Comparison of ENCODE assay signal across 15 cellular contexts in genomic region chr1:76068953-76069561, GRCh38. TPM values are rescaled to one million over a fixed set of nuclear protein-coding genes. Genes with fewer than 3 reads are reported as not detected.
DNase-seq lines count a peak whose midpoint lies in the region; ATAC-seq, FAIRE-seq and TF ChIP-seq lines count a peak whose summit lies in the region.
"Had no signal": no experiment of that assay in that cellular context is flagged by ENCODE, and none has a peak within 500 bp of the region (broad histone marks: within the 10 kb centered on the region; RNA-seq: fewer than 3 reads in every experiment).

No MANE protein-coding gene starts in this region.

- H3K27me3 ChIP-seq in heart left ventricle (no peaks in the 10 kb centered on the region), keratinocyte (ENCODE audit: control insufficient read depth, extremely low read depth, insufficient read depth, low read length) (no peaks in the 10 kb centered on the region), uterus (no peaks in the 10 kb centered on the region)
- H3K27me3 ChIP-seq: MG63 had no signal

- H3K27ac ChIP-seq in heart left ventricle (peak overlapping the region in 10 of 12 donors; percentile 19 to 62 (median 36)), keratinocyte (ENCODE audit: control insufficient read depth, insufficient read depth, low read length) (no peak overlapping the region), uterus (peak overlapping the region; percentile 30 to 35)
- H3K27ac ChIP-seq: lower lobe of right lung had no signal

- H3K4me3 ChIP-seq in heart left ventricle (no peak overlapping the region), keratinocyte (ENCODE audit: control insufficient read depth in 2 of 3, extremely low read depth in 1 of 3, insufficient read depth in 2 of 3, low read depth in 1 of 3, low read length in 3 of 3) (no peak overlapping the region), uterus (no peak overlapping the region)
- H3K4me3 ChIP-seq: lower lobe of right lung, MG63 had no signal

- WGBS in heart left ventricle, 4 donors = 53 to 57% (median 55%) methylated on average over 3 of the region's 3 CpGs

- H3K9me1 ChIP-seq in keratinocyte (ENCODE audit: control insufficient read depth, extremely low read depth, insufficient read depth, low read length) = no peaks in the 10 kb centered on the region

- TF ChIP-seq CTCF in heart left ventricle (IDR thresholded peaks at IDR 0.05) = no peak
- TF ChIP-seq CTCF in keratinocyte (optimal IDR thresholded peaks at IDR 0.05 in 1 of 3, IDR thresholded peaks at IDR 0.05 in 1 of 3, conservative IDR thresholded peaks at IDR 0.05 in 1 of 3; ENCODE audit: extremely low read depth in 1 of 3, insufficient read depth in 2 of 3, low read length in 3 of 3) = no peak
- no peak for TF ChIP-seq CTCF in uterus (IDR thresholded peaks at IDR 0.05)

- intact Hi-C loops in heart left ventricle (cut with DNase I) = no loop called here
- intact Hi-C loops in Right ventricle myocardium inferior (cut with DNase I) = no loop called here
- intact Hi-C loops in uterus (cut with DNase I; ENCODE audit: low total_unique reads) = no loop called here

- peak in 3 of 4 donors; percentile 24 to 48 (median 41) for ATAC-seq in heart left ventricle
- ATAC-seq in Right ventricle myocardium inferior = no peak
- no peak for ATAC-seq in GM21367 (IDR thresholded peaks at IDR 0.05; ENCODE audit: unreplicated experiment)
- ATAC-seq in GM21825 (IDR thresholded peaks at IDR 0.05; ENCODE audit: unreplicated experiment) = no peak
- ATAC-seq: lower lobe of right lung; stimulated activated effector memory CD8-positive, alpha-beta T cell treated with anti-CD3 and anti-CD28 coated beads, Interleukin-12 subunit alpha, Interleukin-12 subunit beta, amount 100 ng/mL, for 72 hours had no signal

- DNase-seq in heart left ventricle = no peak
- DNase-seq in Right ventricle myocardium inferior (ENCODE audit: missing footprints) = no peak
- peak; percentile 50 for DNase-seq in NCI-H748 treated with DMSO at 0.1 percent for 48 hours (lab: John Stamatoyannopoulos, UW)
- no peak for DNase-seq in keratinocyte (ENCODE audit: low read depth, low spot score)
- no peak for DNase-seq in uterus
- no peak for DNase-seq in iPS-NIHi11 (ENCODE audit: low spot score)
- DNase-seq: activated naive CD4-positive, alpha-beta T cell treated with anti-CD3 and anti-CD28 coated beads, Interleukin-2, amount 10 ng/mL, durations not matched to agents 7 days and 5 days; CD4-positive, CD25-positive, alpha-beta regulatory T cell; lower lobe of right lung; MG63; naive B cell; NCI-H1694 treated with DMSO at 0.1 percent for 48 hours had no signal

- peak; percentile 23 for FAIRE-seq in keratinocyte (lab: Jason Lieb, UNC)

- H3K9ac ChIP-seq in keratinocyte (ENCODE audit: control insufficient read depth, extremely low read depth, insufficient read depth, low read length) = no peak overlapping the region

- H3K9me3 ChIP-seq in heart left ventricle = no peaks in the 10 kb centered on the region
- no peaks in the 10 kb centered on the region for H3K9me3 ChIP-seq in keratinocyte (ENCODE audit: control insufficient read depth, low read depth, low read length)
- H3K9me3 ChIP-seq in uterus = no peaks in the 10 kb centered on the region
- H3K9me3 ChIP-seq: lower lobe of right lung, MG63 had no signal

- no peak overlapping the region for H3K4me2 ChIP-seq in keratinocyte (ENCODE audit: control insufficient read depth, extremely low read depth, insufficient read depth, low read depth, low read length)

- H2AFZ ChIP-seq in keratinocyte (ENCODE audit: control insufficient read depth, low read length) = no peak overlapping the region

- TF ChIP-seq POLR2A in heart left ventricle (IDR thresholded peaks at IDR 0.05) (no peak), uterus (IDR thresholded peaks at IDR 0.05) (no peak)

- dilution Hi-C loops in keratinocyte (cut with MboI; ENCODE audit: extremely low pct_ligation_motif_present, low sequenced_read_pairs) = no loop called here

- no peaks in the 10 kb centered on the region for H3K79me2 ChIP-seq in keratinocyte (ENCODE audit: control insufficient read depth, insufficient read depth, low read length)

- H4K20me1 ChIP-seq in keratinocyte (ENCODE audit: control insufficient read depth, extremely low read depth, insufficient read depth, low read length) = no peaks in the 10 kb centered on the region

- H3K36me3 ChIP-seq in heart left ventricle = no peaks in the 10 kb centered on the region
- no peaks in the 10 kb centered on the region for H3K36me3 ChIP-seq in keratinocyte (ENCODE audit: control insufficient read depth in 2 of 2, extremely low read depth in 1 of 2, insufficient read depth in 2 of 2, low read length in 2 of 2)
- no peaks in the 10 kb centered on the region for H3K36me3 ChIP-seq in uterus
- H3K36me3 ChIP-seq: lower lobe of right lung, MG63 had no signal

- H3K4me1 ChIP-seq in heart left ventricle (peaks cover 0 to 22% (median 10%) of the 10 kb centered on the region in 12 donors), keratinocyte (ENCODE audit: control insufficient read depth, extremely low read depth, insufficient read depth, low read length) (peaks cover 11% of the 10 kb centered on the region), uterus (no peaks in the 10 kb centered on the region)

RNA-seq across cellular contexts. Expression of gene ST6GALNAC3, which starts 5.5 kb away (rescaled TPM):
- total RNA-seq in heart left ventricle (1 to 10 TPM; 2.5 to 7.7 (median 4.4) TPM), Right ventricle myocardium inferior (3.9 TPM), uterus (10 to 100 TPM in 3 of 4 donors, 1 to 10 TPM in 1; 6.7 to 43.4 (median 21.1) TPM)
- polyA plus RNA-seq in heart left ventricle (1 to 10 TPM; 2.5 to 5.0 TPM), keratinocyte (0.08 to 0.09 TPM in 2 of 3 replicates, not detected in the other)
- not detected for polyA plus RNA-seq in keratinocyte (2011; ENCODE audit: low read depth)
- polyA plus RNA-seq in keratinocyte (2011; cell fraction: cytosol; rRNA removed) = 0.02 TPM in 1 of 2 replicates, not detected in the other
- polyA plus RNA-seq in keratinocyte (2011; cell fraction: nucleus; rRNA removed) = 0.01 TPM in 2 replicates
- polyA plus RNA-seq in keratinocyte (2012; ENCODE audit: low replicate concordance) = 0.07 TPM in 1 of 2 replicates, not detected in the other
- polyA minus RNA-seq in keratinocyte = not detected in 3 replicates
- polyA minus RNA-seq in keratinocyte (2011; cell fraction: cytosol; rRNA and poly(A)+ RNA removed) = not detected
- not detected in 2 replicates for polyA minus RNA-seq in keratinocyte (2011; cell fraction: nucleus; rRNA and poly(A)+ RNA removed)

Comparison
In these comparisons a context has a peak if more than half of its experiments do, and no peak if none do; other contexts are left out.
1. ATAC-seq: peak in heart left ventricle (3 of 4); none in Right ventricle myocardium inferior (single experiment), GM21367 (single experiment) and GM21825 (single experiment).